8 cellular contexts compared by ENCODE assay signal in the genomic region with DNA sequence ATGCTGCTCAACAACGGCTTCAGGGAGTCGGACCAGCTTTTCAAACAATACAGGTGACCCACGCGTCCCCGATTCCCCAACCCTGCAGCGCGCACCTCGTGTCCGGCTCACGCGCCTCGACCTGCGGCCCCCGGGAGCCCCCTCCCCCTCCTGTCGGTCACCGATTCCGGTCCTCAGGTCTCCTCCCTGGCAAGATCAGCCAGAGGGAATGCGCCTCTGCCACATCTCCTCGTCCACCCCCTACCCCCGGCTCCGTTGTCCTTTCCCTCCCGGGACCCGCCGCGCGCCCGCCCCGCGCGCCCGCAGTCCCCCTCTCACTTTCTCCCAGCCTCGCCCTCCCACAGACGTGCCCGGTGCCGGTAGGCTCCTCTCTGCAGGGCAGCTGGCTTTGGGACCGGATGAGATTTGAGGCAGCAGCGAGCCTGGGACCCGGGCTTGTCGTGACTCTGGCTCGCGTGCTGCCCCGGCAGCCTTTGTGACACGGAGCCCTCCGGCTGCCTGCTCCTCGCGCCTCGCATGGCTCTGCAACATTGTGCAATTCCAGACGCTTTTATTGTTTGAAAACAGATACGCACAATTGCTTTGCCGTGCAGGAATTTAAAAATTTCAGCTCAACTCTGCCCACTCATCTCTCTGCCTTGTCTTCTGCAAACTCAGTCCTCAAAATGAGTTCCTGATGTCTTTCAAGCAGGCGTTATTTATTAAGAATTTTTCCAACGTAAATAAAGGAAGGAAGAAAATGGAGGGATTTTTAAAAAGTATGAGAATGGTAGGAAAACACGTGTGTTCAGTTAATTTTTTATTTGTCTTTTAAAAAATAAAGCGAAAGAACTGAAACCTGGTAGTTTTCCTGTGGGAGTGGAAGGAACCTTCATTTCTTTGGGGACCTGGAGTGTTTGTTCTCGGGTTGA. TPM values are rescaled to one million over a fixed set of nuclear protein-coding genes. Genes with fewer than 3 reads are reported as not detected.
DNase-seq lines count a peak whose midpoint lies in the region; ATAC-seq lines count a peak whose summit lies in the region.

No MANE protein-coding gene starts in this region.

- H3K27me3 Mint-ChIP-seq in activated CD8-positive, alpha-beta T cell treated with anti-CD3 and anti-CD28 coated beads, Interleukin-2, amount 10 ng/mL, durations not matched to agents 7 days and 5 days (ENCODE audit: low read depth) = no peaks in the 10 kb centered on the region

- peak overlapping the region; percentile 78 for H3K4me3 ChIP-seq in endocrine pancreas (ENCODE audit: control insufficient read depth, insufficient read depth, low read length)

- peak overlapping the region; percentile 91 for H3K27ac Mint-ChIP-seq in activated CD8-positive, alpha-beta T cell treated with anti-CD3 and anti-CD28 coated beads, Interleukin-2, amount 10 ng/mL, durations not matched to agents 7 days and 5 days

- H3K9me3 Mint-ChIP-seq in activated CD8-positive, alpha-beta T cell treated with anti-CD3 and anti-CD28 coated beads, Interleukin-2, amount 10 ng/mL, durations not matched to agents 7 days and 5 days (ENCODE audit: insufficient read depth) = no peaks in the 10 kb centered on the region

- H3K9ac ChIP-seq in endocrine pancreas (ENCODE audit: control insufficient read depth, insufficient read depth, low read length) = peak overlapping the region; percentile 78

- peak; percentile 13 for ATAC-seq in activated CD8-positive, alpha-beta T cell treated with anti-CD3 and anti-CD28 coated beads, Interleukin-2, amount 10 ng/mL, durations not matched to agents 7 days and 5 days
- ATAC-seq in HG03045 (IDR thresholded peaks at IDR 0.05; ENCODE audit: unreplicated experiment) = no peak

- POLR2A ChIA-PET in activated CD8-positive, alpha-beta T cell treated with anti-CD3 and anti-CD28 coated beads, Interleukin-2, amount 10 ng/mL, durations not matched to agents 7 days and 5 days (lab: Charles Lee) = interaction anchor here (0.6 to 4.0 kb wide), 9 partner anchors 16 to 512 kb away, joined by 3 to 30 read pairs (median 4); partner anchors contain the start of gene RMC1

- H3K27me3 ChIP-seq in endocrine pancreas (ENCODE audit: control insufficient read depth, insufficient read depth, low read length) = no peaks in the 10 kb centered on the region

- DNase-seq in DMS 273 (lab: John Stamatoyannopoulos, UW; ENCODE audit: unreplicated experiment) (peak; percentile 64), DMS 273 treated with DMSO at 0.1 percent for 48 hours (lab: John Stamatoyannopoulos, UW) (no peak), NCI-H2171 (lab: John Stamatoyannopoulos, UW) (peak; percentile 26), medulla oblongata (ENCODE audit: extremely low spot score) (peak; percentile 15)
- peak; percentile 68 for DNase-seq in activated CD8-positive, alpha-beta T cell treated with anti-CD3 and anti-CD28 coated beads, Interleukin-2, amount 10 ng/mL, durations not matched to agents 7 days and 5 days
- peak; percentile 31 to 33 for DNase-seq in stimulated activated CD8-positive, alpha-beta memory T cell treated with anti-CD3 and anti-CD28 coated beads, Interleukin-7, amount 100 ng/mL, for 48 hours (ENCODE audit: extremely low read depth in 1 of 2, low read depth in 1 of 2)

- H3K4me1 ChIP-seq in endocrine pancreas (ENCODE audit: control insufficient read depth, insufficient read depth, low read length) = peaks cover 7% of the 10 kb centered on the region

- peak overlapping the region; percentile 95 for H3K4me3 Mint-ChIP-seq in activated CD8-positive, alpha-beta T cell treated with anti-CD3 and anti-CD28 coated beads, Interleukin-2, amount 10 ng/mL, durations not matched to agents 7 days and 5 days

- CTCF ChIA-PET in activated CD8-positive, alpha-beta T cell treated with anti-CD3 and anti-CD28 coated beads, Interleukin-2, amount 10 ng/mL, durations not matched to agents 7 days and 5 days (lab: Charles Lee) = interaction anchor here (0.9 to 1.8 kb wide), 5 partner anchors 37 to 1086 kb away, joined by 3 to 5 read pairs (median 4); no protein-coding TSS in a partner anchor

- H3K4me1 Mint-ChIP-seq in activated CD8-positive, alpha-beta T cell treated with anti-CD3 and anti-CD28 coated beads, Interleukin-2, amount 10 ng/mL, durations not matched to agents 7 days and 5 days (ENCODE audit: low read depth) = peaks cover 75% of the 10 kb centered on the region

- H3K36me3 ChIP-seq in endocrine pancreas (ENCODE audit: control insufficient read depth, insufficient read depth, low read length) = no peaks in the 10 kb centered on the region

- H3K36me3 Mint-ChIP-seq in activated CD8-positive, alpha-beta T cell treated with anti-CD3 and anti-CD28 coated beads, Interleukin-2, amount 10 ng/mL, durations not matched to agents 7 days and 5 days (ENCODE audit: low read depth) = peaks cover 39% of the 10 kb centered on the region

- H3K9me3 ChIP-seq in endocrine pancreas (ENCODE audit: control insufficient read depth, low read length) = no peaks in the 10 kb centered on the region

RNA-seq across cellular contexts. Expression of gene TTC39C, which starts 0.7 kb away (rescaled TPM):
- total RNA-seq in activated CD8-positive, alpha-beta T cell treated with anti-CD3 and anti-CD28 coated beads, Interleukin-2, amount 10 ng/mL, durations not matched to agents 7 days and 5 days = 10 to 100 TPM; 71.5 to 72.2 TPM
